In genomic region chr6:124964084-124964763, GRCh38 we compare ENCODE assay signal across 8 cellular contexts. TPM values are rescaled to one million over a fixed set of nuclear protein-coding genes. Genes with fewer than 3 reads are reported as not detected.
A peak's percentile ranks its signal among the peaks of the same experiment; 100 is the strongest.
DNase-seq lines count a peak whose midpoint lies in the region; ATAC-seq, FAIRE-seq and TF ChIP-seq lines count a peak whose summit lies in the region.

No MANE protein-coding gene starts in this region.

- no peaks in the 10 kb centered on the region for H3K9me3 ChIP-seq in GM23248 (ENCODE audit: low read depth)

- no peaks in the 10 kb centered on the region for H3K9me2 ChIP-seq in GM23248 (ENCODE audit: insufficient read depth)

- TF ChIP-seq POLR2A in H54 (IDR thresholded peaks at IDR 0.05; ENCODE audit: low read depth, low read length) = no peak

- H3K27ac Mint-ChIP-seq in activated T-helper 17 cell treated with anti-CD3 and anti-CD28 coated beads, Interleukin-2, amount 50 U/mL, for 72 hours = no peak overlapping the region
- no peak overlapping the region for H3K27ac Mint-ChIP-seq in naive thymus-derived CD8-positive, alpha-beta T cell

- WGBS in GM23248 (ENCODE audit: low coverage in 1 of 2, low lambda C conversion rate in 2 of 2, missing lambda C conversion rate in 2 of 2), 2 experiments = 3 to 4% methylated on average over 6 of the region's 6 CpGs

- in situ Hi-C loops in GM23248 (cut with MboI) = no loop called here

- peaks cover 11% of the 10 kb centered on the region for H3K36me3 Mint-ChIP-seq in activated T-helper 17 cell treated with anti-CD3 and anti-CD28 coated beads, Interleukin-2, amount 50 U/mL, for 72 hours (ENCODE audit: low read depth)
- H3K36me3 Mint-ChIP-seq in naive thymus-derived CD8-positive, alpha-beta T cell = no peaks in the 10 kb centered on the region

- no peaks in the 10 kb centered on the region for H3K27me3 ChIP-seq in GM23248 (replicated peaks; ENCODE audit: insufficient read depth)

- H3K27ac ChIP-seq in GM23248 = peak overlapping the region; percentile 74

- peaks cover 35% of the 10 kb centered on the region for H3F3A ChIP-seq in GM23248 (ENCODE audit: insufficient read depth)

- peaks cover 3% of the 10 kb centered on the region; the same call in 1 of the 2 replicates for H3K36me3 ChIP-seq in GM23248 (ENCODE audit: low read depth)

- H3K4me3 Mint-ChIP-seq in activated T-helper 17 cell treated with anti-CD3 and anti-CD28 coated beads, Interleukin-2, amount 50 U/mL, for 72 hours = peak overlapping the region; percentile 74
- peak overlapping the region in 4 of 10 donors; percentile 11 to 64 (median 22) for H3K4me3 Mint-ChIP-seq in naive thymus-derived CD8-positive, alpha-beta T cell

- no peaks in the 10 kb centered on the region for H3K9me3 Mint-ChIP-seq in activated T-helper 17 cell treated with anti-CD3 and anti-CD28 coated beads, Interleukin-2, amount 50 U/mL, for 72 hours
- H3K9me3 Mint-ChIP-seq in naive thymus-derived CD8-positive, alpha-beta T cell = peaks cover 0 to 7% (median 0%) of the 10 kb centered on the region in 9 donors

- H3K27me3 Mint-ChIP-seq in activated T-helper 17 cell treated with anti-CD3 and anti-CD28 coated beads, Interleukin-2, amount 50 U/mL, for 72 hours = peaks cover 40% of the 10 kb centered on the region
- peaks cover 36 to 64% (median 43%) of the 10 kb centered on the region in 5 donors for H3K27me3 Mint-ChIP-seq in naive thymus-derived CD8-positive, alpha-beta T cell

- H3K4me2 ChIP-seq in GM23248 (ENCODE audit: unreplicated experiment) = peak overlapping the region; percentile 95

- H3K79me2 ChIP-seq in GM23248 (ENCODE audit: insufficient read depth) = peaks cover 87% of the 10 kb centered on the region

- peak overlapping the region; percentile 86 for H3K9ac ChIP-seq in GM23248

- ATAC-seq in activated T-helper 17 cell treated with anti-CD3 and anti-CD28 coated beads, Interleukin-2, amount 50 U/mL, for 72 hours (replicated peaks) = no peak
- ATAC-seq in HG02970 (IDR thresholded peaks at IDR 0.05; ENCODE audit: low FRiP score, unreplicated experiment) (no peak), HG03521 (IDR thresholded peaks at IDR 0.05; ENCODE audit: unreplicated experiment) (no peak)
- ATAC-seq in naive thymus-derived CD8-positive, alpha-beta T cell = no peak

- DNase-seq in GM23248 (peak; percentile 57), hippocampal formation (lab: John Stamatoyannopoulos, UW) (peak; percentile 20 to 72), renal cortical epithelial cell (ENCODE audit: low read depth) (peak; percentile 84), H54 (ENCODE audit: insufficient read length, low spot score) (no peak)
- no peak for DNase-seq in naive thymus-derived CD8-positive, alpha-beta T cell

- POLR2A ChIA-PET in naive thymus-derived CD8-positive, alpha-beta T cell (lab: Charles Lee) = no interaction called here

- peaks cover 39% of the 10 kb centered on the region for H3K4me1 ChIP-seq in GM23248 (ENCODE audit: insufficient read depth)

- H4K20me1 ChIP-seq in GM23248 (ENCODE audit: insufficient read depth) = no peaks in the 10 kb centered on the region

- FAIRE-seq in H54 (lab: Jason Lieb, UNC) = no peak

- H2AFZ ChIP-seq in GM23248 = peak overlapping the region; percentile 73

- H3K4me1 Mint-ChIP-seq in activated T-helper 17 cell treated with anti-CD3 and anti-CD28 coated beads, Interleukin-2, amount 50 U/mL, for 72 hours = peaks cover 10% of the 10 kb centered on the region
- H3K4me1 Mint-ChIP-seq in naive thymus-derived CD8-positive, alpha-beta T cell = peaks cover 7 to 17% (median 14%) of the 10 kb centered on the region in 4 donors

- H3K4me3 ChIP-seq in GM23248 = peak overlapping the region; percentile 85

RNA-seq across cellular contexts. Expression of gene RNF217, which starts 2.0 kb away (rescaled TPM):
- 10.9 and 15.2 TPM in 2 replicates for total RNA-seq in GM23248 (2014; rRNA removed; shearing (Covaris generic))
- 3.2 and 3.3 TPM in 2 replicates for polyA plus RNA-seq in GM23248 (2016; fragmentation: Nextera tagmentation; extraction: Ambion mirVana)
- 1 to 10 TPM; 1.7 to 5.6 TPM for total RNA-seq in activated T-helper 17 cell treated with anti-CD3 and anti-CD28 coated beads, Interleukin-2, amount 50 U/mL, for 72 hours
- total RNA-seq in renal cortical epithelial cell = 14.6 and 27.7 TPM in 2 replicates
- not detected for total RNA-seq in naive thymus-derived CD8-positive, alpha-beta T cell
- polyA plus RNA-seq in naive thymus-derived CD8-positive, alpha-beta T cell = under 1 TPM in 1 of 3 donors, not detected in 2; 0.05 TPM

Comparison
In these comparisons a context has a peak if more than half of its experiments do, and no peak if none do; other contexts are left out.
1. DNase-seq: peak in GM23248 (single experiment), hippocampal formation (2 of 2) and renal cortical epithelial cell (single experiment); none in naive thymus-derived CD8-positive, alpha-beta T cell (0 of 10) and H54 (single experiment).